ENCODE assay signal across 11 cellular contexts in genomic region chr11:72243567-72244316, GRCh38. TPM values are rescaled to one million over a fixed set of nuclear protein-coding genes. Genes with fewer than 3 reads are reported as not detected.
DNase-seq lines count a peak whose midpoint lies in the region; ATAC-seq and TF ChIP-seq lines count a peak whose summit lies in the region.
"Had no signal": no experiment of that assay in that cellular context is flagged by ENCODE, and none has a peak within 500 bp of the region (broad histone marks: within the 10 kb centered on the region; RNA-seq: fewer than 3 reads in every experiment).

PHOX2A (minus strand) TSS chr11:72244176; CDS start chr11:72244004, 172 bp downstream.

- no peaks in the 10 kb centered on the region for H3K4me1 ChIP-seq in A673 (ENCODE audit: insufficient read depth, low read length, poor library complexity, severe bottlenecking)
- H3K4me1 ChIP-seq in naive thymus-derived CD4-positive, alpha-beta T cell (ENCODE audit: control insufficient read depth in 2 of 2, insufficient read depth in 2 of 2, low read length in 2 of 2) = peaks cover 0 to 15% of the 10 kb centered on the region in 2 donors

- POLR2A ChIA-PET in A673 (lab: Charles Lee; ENCODE audit: low non-redundant PET) = no interaction called here
- POLR2A ChIA-PET in naive thymus-derived CD4-positive, alpha-beta T cell (lab: Charles Lee) = no interaction called here

- intact Hi-C loops in A673 (cut with micrococcal nuclease; ENCODE audit: unreplicated experiment) = no loop called here
- intact Hi-C loops in naive thymus-derived CD4-positive, alpha-beta T cell (cut with micrococcal nuclease) = no loop called here

- in situ Hi-C loops in GM13977 (cut with MboI; ENCODE audit: low pct_unique_long_range_greater_than_20kb, low sequenced_read_pairs, unreplicated experiment) = no loop called here

- H3K27ac Mint-ChIP-seq in naive thymus-derived CD4-positive, alpha-beta T cell = peak within 1 kb of the TSS in 3 of 9 donors; percentile 7 to 60 (median 13)

- peaks cover 34 to 48% (median 41%) of the 10 kb centered on the region in 5 donors for H3K27me3 Mint-ChIP-seq in naive thymus-derived CD4-positive, alpha-beta T cell

- H3K9me3 ChIP-seq in A673 (ENCODE audit: low read depth, low read length, poor library complexity, severe bottlenecking) = no peaks in the 10 kb centered on the region
- no peaks in the 10 kb centered on the region for H3K9me3 ChIP-seq in naive thymus-derived CD4-positive, alpha-beta T cell (ENCODE audit: control insufficient read depth in 2 of 3, low read length in 3 of 3)

- TF ChIP-seq CTCF in A673 (conservative IDR thresholded peaks at IDR 0.05; ENCODE audit: low read depth, low read length) = no peak
- TF ChIP-seq CTCF in GM13977 (IDR thresholded peaks at IDR 0.05; ENCODE audit: extremely low read depth, insufficient read depth, missing control alignments) = no peak
- no peak for TF ChIP-seq CTCF in coronary artery (IDR thresholded peaks at IDR 0.05)

- H3K36me3 Mint-ChIP-seq in naive thymus-derived CD4-positive, alpha-beta T cell = peaks cover 0 to 6% (median 0%) of the 10 kb centered on the region in 5 donors

- H3K4me3 ChIP-seq in A673 (ENCODE audit: low read depth, low read length, poor library complexity, severe bottlenecking) = peak within 1 kb of the TSS; percentile 20
- peak within 1 kb of the TSS; percentile 54 for H3K4me3 ChIP-seq in coronary artery
- H3K4me3 ChIP-seq in naive thymus-derived CD4-positive, alpha-beta T cell (ENCODE audit: low read length) = no peak within 1 kb of the TSS
- H3K4me3 ChIP-seq: GM12878 had no signal

- CTCF ChIA-PET in A673 (lab: Charles Lee) = interaction anchor here (0.5 kb wide), 1 partner anchor 107 kb away, joined by 3 read pairs; no protein-coding TSS in a partner anchor
- CTCF ChIA-PET in naive thymus-derived CD4-positive, alpha-beta T cell (lab: Charles Lee) = no interaction called here

- H3K27ac ChIP-seq in A673 (ENCODE audit: low read depth, low read length, poor library complexity, severe bottlenecking) = no peak within 1 kb of the TSS
- H3K27ac ChIP-seq in coronary artery = no peak within 1 kb of the TSS
- no peak within 1 kb of the TSS for H3K27ac ChIP-seq in naive thymus-derived CD4-positive, alpha-beta T cell (ENCODE audit: low read depth, low read length)

- peaks cover 93% of the 10 kb centered on the region for H3K27me3 ChIP-seq in A673 (replicated peaks; ENCODE audit: insufficient read depth, low read depth, low read length, poor library complexity)
- peaks cover 0 to 34% of the 10 kb centered on the region in 2 donors for H3K27me3 ChIP-seq in naive thymus-derived CD4-positive, alpha-beta T cell (ENCODE audit: control insufficient read depth in 2 of 2, insufficient read depth in 2 of 2, low read length in 2 of 2)

- peaks cover 20 to 43% (median 32%) of the 10 kb centered on the region in 7 donors for H3K4me1 Mint-ChIP-seq in naive thymus-derived CD4-positive, alpha-beta T cell

- no peaks in the 10 kb centered on the region for H3K36me3 ChIP-seq in A673 (ENCODE audit: insufficient read depth, low read length, poor library complexity, severe bottlenecking)
- no peaks in the 10 kb centered on the region for H3K36me3 ChIP-seq in naive thymus-derived CD4-positive, alpha-beta T cell (ENCODE audit: control insufficient read depth in 2 of 3, insufficient read depth in 3 of 3, low read length in 3 of 3)

- DNase-seq in A673 (ENCODE audit: low spot score) = no peak
- peak; percentile 18 for DNase-seq in GM13977 (ENCODE audit: low spot score)
- no peak for DNase-seq in coronary artery (ENCODE audit: low spot score)
- DNase-seq in naive thymus-derived CD4-positive, alpha-beta T cell = no peak
- DNase-seq in stimulated activated CD4-positive, alpha-beta T cell treated with anti-CD3 and anti-CD28 coated beads, Interleukin-2, amount 100 ng/mL, for 48 hours = no peak
- no peak for DNase-seq in mucosa of gallbladder (ENCODE audit: low spot score)
- no peak for DNase-seq in OCI-M2 (lab: John Stamatoyannopoulos, UW; ENCODE audit: unreplicated experiment)
- DNase-seq: NCI-H1436 treated with DMSO at 0.1 percent for 48 hours had no signal

- H3K9me3 Mint-ChIP-seq in naive thymus-derived CD4-positive, alpha-beta T cell = peaks cover 0 to 2% (median 0%) of the 10 kb centered on the region in 11 donors

- no TSS peak for BruUV-seq in A673 (replicated peaks; lab: Mats Ljungman, UMichigan)

- no peak for ATAC-seq in naive thymus-derived CD4-positive, alpha-beta T cell
- ATAC-seq in HG02970 (IDR thresholded peaks at IDR 0.05; ENCODE audit: low FRiP score, unreplicated experiment) = no peak
- ATAC-seq: GM12878 had no signal

- peak within 1 kb of the TSS; percentile 18 to 79 (median 58) for H3K4me3 Mint-ChIP-seq in naive thymus-derived CD4-positive, alpha-beta T cell

RNA-seq across cellular contexts. Expression of gene PHOX2A, which starts in this region (rescaled TPM):
- total RNA-seq in A673 (2021) = not detected in 2 replicates
- total RNA-seq in naive thymus-derived CD4-positive, alpha-beta T cell = not detected
- not detected for polyA plus RNA-seq in naive thymus-derived CD4-positive, alpha-beta T cell
- 0.14 TPM for total RNA-seq in mucosa of gallbladder
- total RNA-seq: GM12878, posterior vena cava had no signal
- polyA plus RNA-seq: GM12878 had no signal
